Comparison of ENCODE assay signal across 19 cellular contexts in genomic region chr10:99874341-99875085, GRCh38.
A peak's percentile ranks its signal among the peaks of the same experiment; 100 is the strongest.
DNase-seq lines count a peak whose midpoint lies in the region; ATAC-seq and TF ChIP-seq lines count a peak whose summit lies in the region.
"Had no signal": no experiment of that assay in that cellular context is flagged by ENCODE, and none has a peak within 500 bp of the region (broad histone marks: within the 10 kb centered on the region; RNA-seq: fewer than 3 reads in every experiment).

No MANE protein-coding gene starts in this region.

- peak; percentile 80 for ATAC-seq in Right ventricle myocardium superior (ENCODE audit: poor library complexity)
- ATAC-seq in WTC11 = no peak; the same call in 1 of the 2 replicates
- peak; percentile 83 for ATAC-seq in left lobe of liver
- ATAC-seq in stimulated activated naive CD8-positive, alpha-beta T cell treated with anti-CD3 and anti-CD28 coated beads, Interleukin-15, Interleukin-2, amounts not matched to agents 100 U/mL and 50 U/mL, for 24 hours = no peak

- no peak overlapping the region for H3K4me3 Mint-ChIP-seq in WTC11
- H3K4me3 Mint-ChIP-seq: CD14-positive monocyte had no signal

- peak overlapping the region; percentile 51 for H3K27ac Mint-ChIP-seq in WTC11
- H3K27ac Mint-ChIP-seq: CD14-positive monocyte had no signal

- intact Hi-C loops in Right ventricle myocardium superior (cut with DNase I) = no loop called here
- intact Hi-C loops in left ventricle myocardium inferior (cut with micrococcal nuclease) = no loop called here
- intact Hi-C loops in thyroid gland (cut with DNase I) = no loop called here

- no peak for TF ChIP-seq CTCF in left ventricle myocardium inferior (IDR thresholded peaks at IDR 0.05; ENCODE audit: borderline replicate concordance)
- no peak for TF ChIP-seq CTCF in WTC11 (IDR thresholded peaks at IDR 0.05)
- TF ChIP-seq CTCF in thyroid gland (IDR thresholded peaks at IDR 0.05) = no peak

- 79 to 85% methylated on average over 9 of the region's 9 CpGs for WGBS in thyroid gland, 2 donors

- H3K9me3 ChIP-seq in left ventricle myocardium inferior (replicated peaks) (no peaks in the 10 kb centered on the region), thyroid gland (no peaks in the 10 kb centered on the region)
- H3K9me3 ChIP-seq: A549, Caco-2, Peyer's patch had no signal

- peaks cover 4% of the 10 kb centered on the region for H3K27me3 ChIP-seq in left ventricle myocardium inferior (ENCODE audit: low read depth)
- no peaks in the 10 kb centered on the region for H3K27me3 ChIP-seq in thyroid gland
- H3K27me3 ChIP-seq: Peyer's patch had no signal

- no peak overlapping the region for H3K4me3 ChIP-seq in left ventricle myocardium inferior
- no peak overlapping the region for H3K4me3 ChIP-seq in thyroid gland (replicated peaks in 1 of 3)
- H3K4me3 ChIP-seq: A549, Peyer's patch had no signal

- H3K9me3 Mint-ChIP-seq in WTC11 = no peaks in the 10 kb centered on the region

- H3K4me1 ChIP-seq in left ventricle myocardium inferior (peaks cover 10% of the 10 kb centered on the region), thyroid gland (peaks cover 0 to 5% of the 10 kb centered on the region in 2 donors)
- H3K4me1 ChIP-seq: A549, Peyer's patch had no signal

- H3K27ac ChIP-seq in left ventricle myocardium inferior (replicated peaks) = no peak overlapping the region
- H3K27ac ChIP-seq in thyroid gland = no peak overlapping the region
- H3K27ac ChIP-seq: A549, Peyer's patch had no signal

- CTCF ChIA-PET in WTC11 (lab: Charles Lee) = interaction anchor here (0.7 to 1.5 kb wide), 3 partner anchors 29 to 253 kb away, joined by 3 to 8 read pairs (median 3); no protein-coding TSS in a partner anchor

- no peak for TF ChIP-seq POLR2A in thyroid gland (IDR thresholded peaks at IDR 0.05)

- POLR2A ChIA-PET in WTC11 (lab: Charles Lee) = interaction anchor here (0.7 to 1.5 kb wide), 5 partner anchors 9 to 28 kb away, joined by 3 to 5 read pairs (median 3); no protein-coding TSS in a partner anchor

- no peaks in the 10 kb centered on the region for H3K4me1 Mint-ChIP-seq in WTC11

- H3K36me3 Mint-ChIP-seq in WTC11 = peaks cover 39% of the 10 kb centered on the region

- H3K27me3 Mint-ChIP-seq in WTC11 (ENCODE audit: low read depth) = no peaks in the 10 kb centered on the region

- DNase-seq in Right ventricle myocardium superior (no peak), left ventricle myocardium inferior (no peak), WTC11 (ENCODE audit: low spot score) (no peak), left lobe of liver (ENCODE audit: low spot score) (peak; percentile 56), thyroid gland (peak; percentile 36 to 54), NCI-H128 (lab: John Stamatoyannopoulos, UW; ENCODE audit: unreplicated experiment) (no peak)
- DNase-seq in activated T-cell treated with anti-CD3 and anti-CD28 coated beads, Interleukin-2, amount 50 U/mL, for 48 hours = no peak
- no peak for DNase-seq in stimulated activated naive CD8-positive, alpha-beta T cell treated with anti-CD3 and anti-CD28 coated beads, Interleukin-15, Interleukin-2, amounts not matched to agents 100 U/mL and 50 U/mL, for 24 hours
- DNase-seq: Caco-2, DMS53, KG1, NCI-H1048, NCI-H1694, NCI-H2171, NCI-H774, Peyer's patch, SIG-M5 had no signal

- H3K36me3 ChIP-seq in left ventricle myocardium inferior = peaks cover 42% of the 10 kb centered on the region
- peaks cover 26% of the 10 kb centered on the region in 2 donors for H3K36me3 ChIP-seq in thyroid gland

TF ChIP-seq in WTC11, 78 proteins besides CTCF, POLR2A, EP300 and RAD21:
- TF ChIP-seq ATF2 (CRISPR knock-in tag; IDR thresholded peaks at IDR 0.05; ENCODE audit: borderline replicate concordance, low read depth) = no peak
- TF ChIP-seq OVOL2 (CRISPR knock-in tag; IDR thresholded peaks at IDR 0.05; ENCODE audit: borderline replicate concordance) = no peak
- TF ChIP-seq ZMAT4 (CRISPR knock-in tag; IDR thresholded peaks at IDR 0.05) = 0 out of 2 replicates have a peak, but pooled peaks have one; percentile 24

Comparison
In these comparisons a context has a peak if more than half of its experiments do, and no peak if none do; other contexts are left out.
1. ATAC-seq: peak in Right ventricle myocardium superior (single experiment) and left lobe of liver (single experiment); none in WTC11 (single experiment) and stimulated activated naive CD8-positive, alpha-beta T cell treated with anti-CD3 and anti-CD28 coated beads, Interleukin-15, Interleukin-2, amounts not matched to agents 100 U/mL and 50 U/mL, for 24 hours (single experiment).
2. DNase-seq: peak in left lobe of liver (single experiment) and thyroid gland (2 of 2); none in Right ventricle myocardium superior (single experiment), left ventricle myocardium inferior (single experiment), WTC11 (single experiment), activated T-cell treated with anti-CD3 and anti-CD28 coated beads, Interleukin-2, amount 50 U/mL, for 48 hours (0 of 2), stimulated activated naive CD8-positive, alpha-beta T cell treated with anti-CD3 and anti-CD28 coated beads, Interleukin-15, Interleukin-2, amounts not matched to agents 100 U/mL and 50 U/mL, for 24 hours (single experiment) and NCI-H128 (single experiment).